1 cellular context compared by ENCODE assay signal in genomic region chr4:57405359-57405758, GRCh38.
TF ChIP-seq lines count a peak whose summit lies in the region.

No MANE protein-coding gene starts in this region.

TF ChIP-seq in SK-N-SH treated with all-trans-retinoic acid at 6 μM for 48 hours, 23 proteins besides CTCF, POLR2A, EP300 and RAD21 (continued from another document):
- TF ChIP-seq, protein P1, sequence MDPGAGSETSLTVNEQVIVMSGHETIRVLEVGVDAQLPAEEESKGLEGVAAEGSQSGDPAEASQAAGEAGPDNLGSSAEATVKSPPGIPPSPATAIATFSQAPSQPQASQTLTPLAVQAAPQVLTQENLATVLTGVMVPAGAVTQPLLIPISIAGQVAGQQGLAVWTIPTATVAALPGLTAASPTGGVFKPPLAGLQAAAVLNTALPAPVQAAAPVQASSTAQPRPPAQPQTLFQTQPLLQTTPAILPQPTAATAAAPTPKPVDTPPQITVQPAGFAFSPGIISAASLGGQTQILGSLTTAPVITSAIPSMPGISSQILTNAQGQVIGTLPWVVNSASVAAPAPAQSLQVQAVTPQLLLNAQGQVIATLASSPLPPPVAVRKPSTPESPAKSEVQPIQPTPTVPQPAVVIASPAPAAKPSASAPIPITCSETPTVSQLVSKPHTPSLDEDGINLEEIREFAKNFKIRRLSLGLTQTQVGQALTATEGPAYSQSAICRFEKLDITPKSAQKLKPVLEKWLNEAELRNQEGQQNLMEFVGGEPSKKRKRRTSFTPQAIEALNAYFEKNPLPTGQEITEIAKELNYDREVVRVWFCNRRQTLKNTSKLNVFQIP (CRISPR knock-in tag; IDR thresholded peaks at IDR 0.05; ENCODE audit: borderline replicate concordance, low read depth) = no peak
- TF ChIP-seq TOX (CRISPR knock-in tag; IDR thresholded peaks at IDR 0.05; ENCODE audit: borderline replicate concordance) (no peak), GLIS3 (CRISPR knock-in tag; IDR thresholded peaks at IDR 0.05) (peak; percentile 58; the same call in 1 of the 2 replicates), ZNF565 (CRISPR knock-in tag; conservative IDR thresholded peaks at IDR 0.05; ENCODE audit: low read depth) (no peak)
- TF ChIP-seq, protein P2, sequence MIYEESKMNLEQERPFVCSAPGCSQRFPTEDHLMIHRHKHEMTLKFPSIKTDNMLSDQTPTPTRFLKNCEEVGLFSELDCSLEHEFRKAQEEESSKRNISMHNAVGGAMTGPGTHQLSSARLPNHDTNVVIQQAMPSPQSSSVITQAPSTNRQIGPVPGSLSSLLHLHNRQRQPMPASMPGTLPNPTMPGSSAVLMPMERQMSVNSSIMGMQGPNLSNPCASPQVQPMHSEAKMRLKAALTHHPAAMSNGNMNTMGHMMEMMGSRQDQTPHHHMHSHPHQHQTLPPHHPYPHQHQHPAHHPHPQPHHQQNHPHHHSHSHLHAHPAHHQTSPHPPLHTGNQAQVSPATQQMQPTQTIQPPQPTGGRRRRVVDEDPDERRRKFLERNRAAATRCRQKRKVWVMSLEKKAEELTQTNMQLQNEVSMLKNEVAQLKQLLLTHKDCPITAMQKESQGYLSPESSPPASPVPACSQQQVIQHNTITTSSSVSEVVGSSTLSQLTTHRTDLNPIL (CRISPR knock-in tag; IDR thresholded peaks at IDR 0.05; ENCODE audit: low read depth) = peak; percentile 61; the same call in 1 of the 2 replicates
TF ChIP-seq in SK-N-SH treated with all-trans-retinoic acid at 6 μM for 48 hours: peak in this region for 3.
